In genomic region chr5:109690456-109691247, GRCh38 we compare ENCODE assay signal across 8 cellular contexts. TPM values are rescaled to one million over a fixed set of nuclear protein-coding genes. Genes with fewer than 3 reads are reported as not detected.
DNase-seq lines count a peak whose midpoint lies in the region; ATAC-seq and TF ChIP-seq lines count a peak whose summit lies in the region.

No MANE protein-coding gene starts in this region.

- H3K36me3 ChIP-seq in lung (ENCODE audit: control insufficient read depth in 2 of 2, insufficient read depth in 2 of 2, low read length in 2 of 2): no peaks in the 10 kb centered on the region

- H3K4me3 ChIP-seq in lung: peak overlapping the region; percentile 74

- peaks cover 7 to 10% of the 10 kb centered on the region in 2 donors for H3K4me1 ChIP-seq in lung (ENCODE audit: control insufficient read depth in 2 of 2, insufficient read depth in 2 of 2, low read length in 2 of 2)

- H3K27ac ChIP-seq in lung (ENCODE audit: low read depth in 1 of 2, low read length in 1 of 2): peak overlapping the region; percentile 93 to 100

- peak; percentile 59 for TF ChIP-seq CTCF in lung (IDR thresholded peaks at IDR 0.05; ENCODE audit: control extremely low read depth, extremely low read depth)

- peak; percentile 15 for ATAC-seq in HG03095 (IDR thresholded peaks at IDR 0.05; ENCODE audit: unreplicated experiment)
- ATAC-seq in lung (ENCODE audit: insufficient read depth, low FRiP score): peak; percentile 14

- no peaks in the 10 kb centered on the region for H3K9me3 ChIP-seq in lung (ENCODE audit: control insufficient read depth in 2 of 2, insufficient read depth in 1 of 2, low read length in 1 of 2)

- H3K27me3 ChIP-seq in lung (ENCODE audit: control insufficient read depth, insufficient read depth): no peaks in the 10 kb centered on the region

- DNase-seq in NCI-H2107 treated with DMSO at 0.1 percent for 48 hours (lab: John Stamatoyannopoulos, UW; ENCODE audit: unreplicated experiment) (peak; percentile 42), NCI-H2107 (lab: John Stamatoyannopoulos, UW) (no peak), NCI-H748 treated with DMSO at 0.1 percent for 48 hours (lab: John Stamatoyannopoulos, UW) (peak; percentile 22), lung (ENCODE audit: low spot score) (peak; percentile 59)
- peak; percentile 6 to 25 for DNase-seq in activated CD8-positive, alpha-beta memory T cell treated with anti-CD3 and anti-CD28 coated beads for 4 hours (ENCODE audit: low read depth in 2 of 2)
- peak; percentile 28 for DNase-seq in effector CD8-positive, alpha-beta T cell (lab: John Stamatoyannopoulos, UW)
- peak in 2 of 3 donors; percentile 12 to 19 for DNase-seq in stimulated activated CD4-positive, alpha-beta T cell treated with anti-CD3 and anti-CD28 coated beads, TNF-alpha, amount 100 ng/mL, for 1 hour (ENCODE audit: low read depth in 3 of 3, low spot score in 1 of 3)

- WGBS in lung, 2 donors: 1% methylated on average over 62 to 65 of the region's 65 CpGs

RNA-seq across cellular contexts. Expression of gene MAN2A1, which starts 0.9 kb away (rescaled TPM):
- 10 to 100 TPM; 36.4 to 65.1 TPM for total RNA-seq in lung
- polyA plus RNA-seq in lung: 10 to 100 TPM in 1 of 2 donors, 1 to 10 TPM in 1; 7.8 to 14.2 TPM
